ENCODE assay signal across 16 cellular contexts in genomic region chr3:16302082-16302631, GRCh38. TPM values are rescaled to one million over a fixed set of nuclear protein-coding genes. Genes with fewer than 3 reads are reported as not detected.
DNase-seq lines count a peak whose midpoint lies in the region; ATAC-seq lines count a peak whose summit lies in the region.
"Had no signal": no experiment of that assay in that cellular context is flagged by ENCODE, and none has a peak within 500 bp of the region (broad histone marks: within the 10 kb centered on the region; RNA-seq: fewer than 3 reads in every experiment).

No MANE protein-coding gene starts in this region.

- H3K4me3 Mint-ChIP-seq in activated CD4-positive, alpha-beta T cell treated with anti-CD3 and anti-CD28 coated beads, Interleukin-2, amount 10 ng/mL, durations not matched to agents 7 days and 5 days, result peak overlapping the region; percentile 81
- H3K4me3 Mint-ChIP-seq in T-helper 17 cell, result peak overlapping the region; percentile 93
- peak overlapping the region; percentile 74 for H3K4me3 Mint-ChIP-seq in stimulated activated effector memory CD8-positive, alpha-beta T cell treated with anti-CD3 and anti-CD28 coated beads, Interleukin-12 subunit alpha, Interleukin-12 subunit beta, amount 100 ng/mL, for 72 hours

- H3K9me3 Mint-ChIP-seq in activated CD4-positive, alpha-beta T cell treated with anti-CD3 and anti-CD28 coated beads, Interleukin-2, amount 10 ng/mL, durations not matched to agents 7 days and 5 days, result peaks cover 2% of the 10 kb centered on the region
- peaks cover under 1% of the 10 kb centered on the region for H3K9me3 Mint-ChIP-seq in stimulated activated effector memory CD8-positive, alpha-beta T cell treated with anti-CD3 and anti-CD28 coated beads, Interleukin-12 subunit alpha, Interleukin-12 subunit beta, amount 100 ng/mL, for 72 hours

- H3K36me3 Mint-ChIP-seq in activated CD4-positive, alpha-beta T cell treated with anti-CD3 and anti-CD28 coated beads, Interleukin-2, amount 10 ng/mL, durations not matched to agents 7 days and 5 days (ENCODE audit: low read depth), result peaks cover 86% of the 10 kb centered on the region
- H3K36me3 Mint-ChIP-seq in T-helper 17 cell (ENCODE audit: low read depth), result peaks cover 20% of the 10 kb centered on the region
- peaks cover 79% of the 10 kb centered on the region for H3K36me3 Mint-ChIP-seq in stimulated activated effector memory CD8-positive, alpha-beta T cell treated with anti-CD3 and anti-CD28 coated beads, Interleukin-12 subunit alpha, Interleukin-12 subunit beta, amount 100 ng/mL, for 72 hours

- H3K27ac Mint-ChIP-seq in activated CD4-positive, alpha-beta T cell treated with anti-CD3 and anti-CD28 coated beads, Interleukin-2, amount 10 ng/mL, durations not matched to agents 7 days and 5 days, result peak overlapping the region; percentile 92
- peak overlapping the region; percentile 98 for H3K27ac Mint-ChIP-seq in T-helper 17 cell
- H3K27ac Mint-ChIP-seq in stimulated activated effector memory CD8-positive, alpha-beta T cell treated with anti-CD3 and anti-CD28 coated beads, Interleukin-12 subunit alpha, Interleukin-12 subunit beta, amount 100 ng/mL, for 72 hours, result no peak overlapping the region

- POLR2A ChIA-PET in activated CD4-positive, alpha-beta T cell treated with anti-CD3 and anti-CD28 coated beads, Interleukin-2, amount 10 ng/mL, durations not matched to agents 7 days and 5 days (lab: Charles Lee), result no interaction called here

- CTCF ChIA-PET in activated CD4-positive, alpha-beta T cell treated with anti-CD3 and anti-CD28 coated beads, Interleukin-2, amount 10 ng/mL, durations not matched to agents 7 days and 5 days (lab: Charles Lee), result interaction anchor here (0.6 to 6.5 kb wide), 5 partner anchors 11 to 1118 kb away, joined by 3 to 60 read pairs (median 4); no protein-coding TSS in a partner anchor

- DNase-seq in activated CD4-positive, alpha-beta T cell treated with anti-CD3 and anti-CD28 coated beads, Interleukin-2, amount 10 ng/mL, durations not matched to agents 7 days and 5 days, result no peak
- no peak for DNase-seq in activated CD4-positive, alpha-beta T cell treated with anti-CD3 and anti-CD28 coated beads, Interleukin-2, amount 50 U/mL, for 1 hour
- DNase-seq in T-helper 17 cell (no peak), fibroblast of peridontal ligament (ENCODE audit: extremely low read depth) (peak; percentile 29), NCI-H2029 (lab: John Stamatoyannopoulos, UW) (no peak), cerebellar nuclear complex (lab: John Stamatoyannopoulos, UW) (no peak)
- DNase-seq in stimulated activated effector memory CD8-positive, alpha-beta T cell treated with anti-CD3 and anti-CD28 coated beads, Interleukin-12 subunit alpha, Interleukin-12 subunit beta, amount 100 ng/mL, for 72 hours (ENCODE audit: low spot score in 2 of 2), result peak in 1 of 2 donors; percentile 47
- DNase-seq: activated effector memory CD4-positive, alpha-beta T cell treated with Interleukin-2 at 50 U/mL for 16 hours; hypothalamus; mesenchymal stem cell; NCI-H1694 treated with DMSO at 0.1 percent for 48 hours; ovary had no signal

- peaks cover 95% of the 10 kb centered on the region for H3K4me1 Mint-ChIP-seq in activated CD4-positive, alpha-beta T cell treated with anti-CD3 and anti-CD28 coated beads, Interleukin-2, amount 10 ng/mL, durations not matched to agents 7 days and 5 days
- peaks cover 78% of the 10 kb centered on the region for H3K4me1 Mint-ChIP-seq in T-helper 17 cell
- peaks cover 90% of the 10 kb centered on the region for H3K4me1 Mint-ChIP-seq in stimulated activated effector memory CD8-positive, alpha-beta T cell treated with anti-CD3 and anti-CD28 coated beads, Interleukin-12 subunit alpha, Interleukin-12 subunit beta, amount 100 ng/mL, for 72 hours

- H3K27me3 Mint-ChIP-seq in activated CD4-positive, alpha-beta T cell treated with anti-CD3 and anti-CD28 coated beads, Interleukin-2, amount 10 ng/mL, durations not matched to agents 7 days and 5 days, result no peaks in the 10 kb centered on the region
- H3K27me3 Mint-ChIP-seq in T-helper 17 cell, result no peaks in the 10 kb centered on the region

- ATAC-seq in T-helper 17 cell, result no peak
- ATAC-seq in stimulated activated effector memory CD8-positive, alpha-beta T cell treated with anti-CD3 and anti-CD28 coated beads, Interleukin-12 subunit alpha, Interleukin-12 subunit beta, amount 100 ng/mL, for 72 hours, result no peak
- ATAC-seq in GM21423 (IDR thresholded peaks at IDR 0.05; ENCODE audit: unreplicated experiment), result no peak
- ATAC-seq: K562 had no signal

- no peaks in the 10 kb centered on the region for H3K9me3 ChIP-seq in T-helper 17 cell (ENCODE audit: control insufficient read depth, low read length, poor library complexity, severe bottlenecking)
- H3K9me3 ChIP-seq: ovary, SJSA1, upper lobe of left lung had no signal

RNA-seq across cellular contexts. Expression of gene OXNAD1, which starts 37.1 kb away (rescaled TPM):
- total RNA-seq in activated CD4-positive, alpha-beta T cell treated with anti-CD3 and anti-CD28 coated beads, Interleukin-2, amount 10 ng/mL, durations not matched to agents 7 days and 5 days, result 10 to 100 TPM; 64.0 to 70.4 TPM
- total RNA-seq in T-helper 17 cell, result 10 to 100 TPM; 73.1 to 89.3 TPM

RNA-seq across cellular contexts. Expression of gene DPH3, which starts 37.4 kb away (rescaled TPM):
- total RNA-seq in activated CD4-positive, alpha-beta T cell treated with anti-CD3 and anti-CD28 coated beads, Interleukin-2, amount 10 ng/mL, durations not matched to agents 7 days and 5 days, result 10 to 100 TPM; 12.6 to 14.4 TPM
- total RNA-seq in T-helper 17 cell, result 10 to 100 TPM; 16.1 to 22.8 TPM
